In genomic region chr4:78732332-78733104, GRCh38 we compare ENCODE assay signal across 1 cellular context.
TF ChIP-seq lines count a peak whose summit lies in the region.

No MANE protein-coding gene starts in this region.

TF ChIP-seq in K562, 482 proteins besides CTCF, POLR2A, EP300 and RAD21 (continued from another document and continues in another):
- TF ChIP-seq AFF1 (IDR thresholded peaks at IDR 0.05; ENCODE audit: low read depth in 1 of 2, partially characterized antibody in 2 of 2) (peak; percentile 74 to 82), U2AF1 (optimal IDR thresholded peaks at IDR 0.05; ENCODE audit: low read depth, low read length) (no peak), FOXJ3 (CRISPR knock-in tag; IDR thresholded peaks at IDR 0.05) (no peak), YBX1 (IDR thresholded peaks at IDR 0.05) (no peak), GMEB1 (CRISPR knock-in tag; IDR thresholded peaks at IDR 0.05) (no peak), PRMT5 (CRISPR knock-in tag; IDR thresholded peaks at IDR 0.05) (no peak), MAFF (IDR thresholded peaks at IDR 0.05; ENCODE audit: low read length) (peak; percentile 80), SMARCC2 (IDR thresholded peaks at IDR 0.05; ENCODE audit: low read depth) (peak; percentile 83), RUNX1 (IDR thresholded peaks at IDR 0.05; ENCODE audit: low read depth) (no peak), ZNF407 (IDR thresholded peaks at IDR 0.05; ENCODE audit: low read depth) (no peak), CREBBP (IDR thresholded peaks at IDR 0.05; ENCODE audit: low read depth, low read length) (no peak), NONO (IDR thresholded peaks at IDR 0.05; ENCODE audit: low read depth in 2 of 2, low read length in 1 of 2) (no peak), ZBTB17 (CRISPR knock-in tag; IDR thresholded peaks at IDR 0.05) (peak; percentile 49; the same call in 1 of the 2 replicates), CBFB (CRISPR knock-in tag; IDR thresholded peaks at IDR 0.05) (no peak), ZNF253 (CRISPR knock-in tag; conservative IDR thresholded peaks at IDR 0.05) (no peak), MITF (IDR thresholded peaks at IDR 0.05) (no peak), LARP7 (IDR thresholded peaks at IDR 0.05) (no peak), ZNF551 (CRISPR knock-in tag; IDR thresholded peaks at IDR 0.05) (no peak), CEBPG (CRISPR knock-in tag; IDR thresholded peaks at IDR 0.05) (peak; percentile 28; the same call in 1 of the 2 replicates), CEBPG (tag; conservative IDR thresholded peaks at IDR 0.05 in 1 of 2, IDR thresholded peaks at IDR 0.05 in 1 of 2) (peak; percentile 15 to 50; a peak in 2 of 4 replicates), RB1 (IDR thresholded peaks at IDR 0.05; ENCODE audit: low read depth) (no peak), PATZ1 (CRISPR knock-in tag; IDR thresholded peaks at IDR 0.05; ENCODE audit: borderline replicate concordance) (no peak), ZNF449 (CRISPR knock-in tag; IDR thresholded peaks at IDR 0.05) (peak; percentile 93; the same call in 1 of the 2 replicates), TFAM (CRISPR knock-in tag; conservative IDR thresholded peaks at IDR 0.05) (no peak), GABPB1 (CRISPR knock-in tag; IDR thresholded peaks at IDR 0.05) (0 out of 2 replicates have a peak, but pooled peaks have one; percentile 17), ZNF77 (CRISPR knock-in tag; IDR thresholded peaks at IDR 0.05) (no peak), USF2 (CRISPR knock-in tag; IDR thresholded peaks at IDR 0.05) (no peak), SOX6 (IDR thresholded peaks at IDR 0.05) (peak; percentile 92), ZBTB26 (CRISPR knock-in tag; IDR thresholded peaks at IDR 0.05) (no peak), ZFPM2 (CRISPR knock-in tag; IDR thresholded peaks at IDR 0.05) (no peak; the same call in 1 of the 2 replicates), NFIC (IDR thresholded peaks at IDR 0.05) (peak; percentile 80)
